Comparison of ENCODE assay signal across 22 cellular contexts in the genomic region with DNA sequence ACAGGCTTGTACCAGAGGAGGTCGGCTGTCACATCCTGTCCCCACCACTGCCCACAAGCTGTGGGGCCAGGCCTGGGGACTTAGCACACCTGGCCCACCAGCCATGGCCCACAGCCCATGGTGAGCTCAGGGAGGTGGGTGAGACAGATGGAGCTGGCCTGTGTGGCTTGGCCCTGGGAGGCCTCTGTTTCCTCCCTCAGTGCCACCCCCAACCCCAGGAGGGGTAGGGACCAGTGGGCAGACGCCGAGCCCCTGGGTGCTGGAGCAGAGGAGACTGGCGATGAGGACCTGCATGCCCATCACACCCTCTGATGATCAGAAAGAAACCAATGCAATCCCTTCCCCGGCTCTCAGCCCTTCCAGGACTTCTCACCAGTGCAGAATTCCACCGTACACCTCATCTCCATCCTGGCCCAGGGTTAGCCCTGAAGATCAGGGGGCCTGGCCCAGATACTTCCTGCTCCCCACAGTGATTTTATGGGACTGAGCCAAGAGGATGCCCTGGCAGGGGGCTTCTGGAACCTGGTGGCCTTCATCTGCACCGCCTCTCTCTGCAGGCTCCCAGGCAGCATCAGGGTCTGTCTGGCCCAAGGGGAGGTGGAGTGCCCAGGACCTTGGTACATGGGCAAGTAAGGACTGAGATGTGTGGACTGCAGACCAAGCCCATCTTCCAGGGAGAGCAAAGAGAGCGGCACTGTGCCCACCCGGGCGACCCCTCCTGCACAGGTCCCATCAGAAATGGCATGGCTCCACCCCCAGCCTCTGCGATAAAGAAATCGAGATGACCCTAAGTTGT. TPM values are rescaled to one million over a fixed set of nuclear protein-coding genes. Genes with fewer than 3 reads are reported as not detected.
A peak's percentile ranks its signal among the peaks of the same experiment; 100 is the strongest.
DNase-seq lines count a peak whose midpoint lies in the region; ATAC-seq and TF ChIP-seq lines count a peak whose summit lies in the region.
"Had no signal": no experiment of that assay in that cellular context is flagged by ENCODE, and none has a peak within 500 bp of the region (broad histone marks: within the 10 kb centered on the region; RNA-seq: fewer than 3 reads in every experiment).

No MANE protein-coding gene starts in this region.

- no peak for TF ChIP-seq POLR2A in suprapubic skin (IDR thresholded peaks at IDR 0.05)

- H3K9ac ChIP-seq in Loucy (ENCODE audit: low read depth, low read length, poor library complexity, severe bottlenecking): peak overlapping the region; percentile 56
- H3K9ac ChIP-seq: GM23248 had no signal

- POLR2A ChIA-PET in RWPE1 (lab: Yijun Ruan, JAX; ENCODE audit: low non-redundant PET): no interaction called here

- H3K27ac ChIP-seq in suprapubic skin (no peak overlapping the region), RWPE1 (no peak overlapping the region)
- H3K27ac ChIP-seq: GM23248, psoas muscle had no signal

- H3K4me3 Mint-ChIP-seq in nephron progenitor cell: no peak overlapping the region
- H3K4me3 Mint-ChIP-seq: central memory CD8-positive, alpha-beta T cell; naive thymus-derived CD4-positive, alpha-beta T cell had no signal

- H3K4me1 ChIP-seq in Loucy (ENCODE audit: insufficient read depth, low read length, poor library complexity, severe bottlenecking): peaks cover 62% of the 10 kb centered on the region
- no peaks in the 10 kb centered on the region for H3K4me1 ChIP-seq in mucosa of descending colon (ENCODE audit: low read depth)
- H3K4me1 ChIP-seq in suprapubic skin: peaks cover 12% of the 10 kb centered on the region

- H4K20me1 ChIP-seq in Loucy (ENCODE audit: insufficient read depth, low read length, poor library complexity, severe bottlenecking): no peaks in the 10 kb centered on the region

- H3K27me3 ChIP-seq in Loucy (ENCODE audit: insufficient read depth, low read length, poor library complexity, severe bottlenecking): no peaks in the 10 kb centered on the region
- no peaks in the 10 kb centered on the region for H3K27me3 ChIP-seq in suprapubic skin

- H3F3A ChIP-seq in Loucy (ENCODE audit: low read depth): no peaks in the 10 kb centered on the region

- H3K27me3 Mint-ChIP-seq in nephron progenitor cell (ENCODE audit: low read depth, poor library complexity): peaks cover 9% of the 10 kb centered on the region

- intact Hi-C loops in cardiac septum (cut with DNase I) (no loop called here), mucosa of descending colon (cut with DNase I, micrococcal nuclease) (no loop called here)

- TF ChIP-seq EP300 in suprapubic skin (IDR thresholded peaks at IDR 0.05): no peak

- TF ChIP-seq CTCF in Loucy (conservative IDR thresholded peaks at IDR 0.05; ENCODE audit: low read length) (no peak), mucosa of descending colon (IDR thresholded peaks at IDR 0.05) (no peak), suprapubic skin (IDR thresholded peaks at IDR 0.05) (no peak), nephron progenitor cell (IDR thresholded peaks at IDR 0.05) (no peak), RWPE1 (conservative IDR thresholded peaks at IDR 0.05; ENCODE audit: low read depth) (no peak)

- H3K36me3 ChIP-seq in Loucy (ENCODE audit: insufficient read depth, low read length) (no peaks in the 10 kb centered on the region), mucosa of descending colon (ENCODE audit: low read depth) (no peaks in the 10 kb centered on the region), suprapubic skin (no peaks in the 10 kb centered on the region)

- H3K4me1 Mint-ChIP-seq in nephron progenitor cell: peaks cover 36% of the 10 kb centered on the region
- H3K4me1 Mint-ChIP-seq: central memory CD8-positive, alpha-beta T cell had no signal

- H3K9me2 ChIP-seq in Loucy (replicated peaks; ENCODE audit: low read depth, low read length): no peaks in the 10 kb centered on the region

- peak overlapping the region; percentile 68 for H3K4me2 ChIP-seq in Loucy (ENCODE audit: low read depth, low read length, poor library complexity, severe bottlenecking)

- no peaks in the 10 kb centered on the region for H3K36me3 Mint-ChIP-seq in nephron progenitor cell (ENCODE audit: low read depth)

- CTCF ChIA-PET in RWPE1 (lab: Yijun Ruan, JAX): interaction anchor here (0.9 kb wide), 1 partner anchor 16 kb away, joined by 3 read pairs; no protein-coding TSS in a partner anchor

- DNase-seq in cardiac septum (ENCODE audit: low spot score) (peak; percentile 72), mucosa of descending colon (peak in 2 of 3 donors; percentile 16 to 40), suprapubic skin (ENCODE audit: low spot score in 2 of 2) (peak; percentile 57 to 71), NCI-H748 (lab: John Stamatoyannopoulos, UW; ENCODE audit: unreplicated experiment) (no peak), nephron progenitor cell (no peak), RWPE1 (ENCODE audit: low spot score) (no peak)
- DNase-seq: activated CD4-positive, alpha-beta T cell treated with anti-CD3 and anti-CD28 coated beads for 4 hours; activated gamma-delta T cell; amygdala; COR-L47; effector CD4-positive, alpha-beta T cell; GM23248; mammary epithelial cell; naive thymus-derived CD4-positive, alpha-beta T cell; NCI-H1105 treated with DMSO at 0.1 percent for 48 hours; NCI-H524 treated with DMSO at 0.1 percent for 48 hours; stimulated activated CD4-positive, alpha-beta T cell treated with anti-CD3 and anti-CD28 coated beads, Interleukin-12 subunit alpha, Interleukin-12 subunit beta, amount 100 ng/mL, for 4 hours had no signal

- no peak overlapping the region for H3K27ac Mint-ChIP-seq in nephron progenitor cell
- H3K27ac Mint-ChIP-seq: naive thymus-derived CD4-positive, alpha-beta T cell had no signal

- peaks cover 53% of the 10 kb centered on the region for H3K79me2 ChIP-seq in Loucy (ENCODE audit: insufficient read depth, low read length)

- no peak for ATAC-seq in mucosa of descending colon
- ATAC-seq in HG03439 (IDR thresholded peaks at IDR 0.05; ENCODE audit: unreplicated experiment): no peak
- ATAC-seq: naive thymus-derived CD4-positive, alpha-beta T cell had no signal

- H3K9me3 Mint-ChIP-seq in nephron progenitor cell: peaks cover 16% of the 10 kb centered on the region
- H3K9me3 Mint-ChIP-seq: central memory CD8-positive, alpha-beta T cell had no signal

- 84% methylated on average over 7 of the region's 12 CpGs for WGBS in suprapubic skin

- peaks cover 13% of the 10 kb centered on the region; the same call in 1 of the 2 replicates for H3K9me3 ChIP-seq in Loucy (ENCODE audit: insufficient read depth, low read depth, low read length)
- no peaks in the 10 kb centered on the region for H3K9me3 ChIP-seq in mucosa of descending colon
- H3K9me3 ChIP-seq in suprapubic skin: no peaks in the 10 kb centered on the region

- H2AFZ ChIP-seq in Loucy (ENCODE audit: low read length): no peak overlapping the region
- H2AFZ ChIP-seq: GM23248 had no signal

- H3K4me3 ChIP-seq in Loucy (ENCODE audit: low read length, poor library complexity, severe bottlenecking): peak overlapping the region; percentile 41
- H3K4me3 ChIP-seq in mucosa of descending colon: no peak overlapping the region
- no peak overlapping the region for H3K4me3 ChIP-seq in suprapubic skin
- H3K4me3 ChIP-seq: GM23248, psoas muscle had no signal

RNA-seq across cellular contexts. Expression of gene NKD2, which starts 16.9 kb away (rescaled TPM):
- total RNA-seq in cardiac septum (3.6 TPM), mucosa of descending colon (1 to 10 TPM in 2 of 3 donors, under 1 TPM in 1; 0.93 to 3.7 (median 2.1) TPM), suprapubic skin (10 to 100 TPM in 2 of 4 donors, 1 to 10 TPM in 2; 7.9 to 13.0 (median 10.6) TPM)
- total RNA-seq: GM23248, LHCN-M2 had no signal

Comparison
In these comparisons a context has a peak if more than half of its experiments do, and no peak if none do; other contexts are left out.
1. DNase-seq: peak in cardiac septum (single experiment), mucosa of descending colon (2 of 3) and suprapubic skin (2 of 2); none in NCI-H748 (single experiment), nephron progenitor cell (single experiment) and RWPE1 (single experiment).